ENCODE assay signal across 22 cellular contexts in the genomic region with DNA sequence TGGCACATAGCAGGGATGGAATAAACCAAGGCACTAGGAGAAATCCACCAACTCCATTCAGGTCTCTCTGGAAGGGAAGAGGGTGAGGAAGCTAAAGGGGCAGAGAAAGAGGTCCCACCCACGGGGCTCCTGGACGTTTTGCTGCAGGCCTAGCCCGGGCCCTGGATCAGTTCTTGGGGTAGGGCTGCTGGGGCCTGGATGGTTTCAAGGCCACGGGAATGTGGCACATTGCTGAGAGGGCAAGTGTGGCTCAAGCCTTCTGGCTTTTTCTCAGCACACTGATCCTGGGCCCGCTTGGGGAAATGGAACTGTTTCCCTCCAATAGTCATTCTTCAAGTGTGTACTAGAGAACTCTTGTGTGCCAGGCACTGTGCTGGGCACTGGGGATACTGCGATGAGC. TPM values are rescaled to one million over a fixed set of nuclear protein-coding genes. Genes with fewer than 3 reads are reported as not detected.
DNase-seq lines count a peak whose midpoint lies in the region; ATAC-seq, FAIRE-seq and TF ChIP-seq lines count a peak whose summit lies in the region.
"Had no signal": no experiment of that assay in that cellular context is flagged by ENCODE, and none has a peak within 500 bp of the region (broad histone marks: within the 10 kb centered on the region; RNA-seq: fewer than 3 reads in every experiment).

No MANE protein-coding gene starts in this region.

- H3K36me3 Mint-ChIP-seq in mesothelial cell of epicardium: peaks cover 4% of the 10 kb centered on the region

- POLR2A ChIA-PET in IMR-90 (lab: Charles Lee; ENCODE audit: unreplicated experiment): interaction anchor here (0.6 kb wide), 1 partner anchor 104 kb away, joined by 3 read pairs; no protein-coding TSS in a partner anchor

- no peak overlapping the region for H2BK20ac ChIP-seq in IMR-90 (ENCODE audit: low read depth, low read length)

- ATAC-seq in IMR-90 (ENCODE audit: low read depth) (peak; percentile 53), pancreas (peak; percentile 19 to 74 (median 38)), HG03135 (IDR thresholded peaks at IDR 0.05; ENCODE audit: unreplicated experiment) (no peak), GM19397 (IDR thresholded peaks at IDR 0.05; ENCODE audit: unreplicated experiment) (no peak)
- ATAC-seq: GM23338, HepG2 had no signal

- no peak overlapping the region for H3K9ac ChIP-seq in IMR-90 (ENCODE audit: low read depth, low read length)

- no peak for FAIRE-seq in pancreas (lab: Jason Lieb, UNC)
- FAIRE-seq: GM12891, HepG2 had no signal

- H2AK5ac ChIP-seq in IMR-90 (ENCODE audit: low read depth, low read length): no peak overlapping the region

- no peak overlapping the region for H3K18ac ChIP-seq in IMR-90 (ENCODE audit: low read depth, low read length)

- intact Hi-C loops in IMR-90 (cut with micrococcal nuclease) (no loop called here), pancreas (cut with DNase I) (no loop called here)

- peaks cover 36% of the 10 kb centered on the region for H3K4me1 Mint-ChIP-seq in mesothelial cell of epicardium

- H4K8ac ChIP-seq in IMR-90 (ENCODE audit: low read depth in 2 of 2, low read length in 2 of 2): no peak overlapping the region

- H2BK15ac ChIP-seq in IMR-90 (ENCODE audit: low read depth, low read length): no peak overlapping the region

- 100% methylated on average over 2 of the region's 6 CpGs; no CpG with 5 or more reads in 1 of the 2 experiments for WGBS in IMR-90 (ENCODE audit: extremely low coverage in 2 of 2, insufficient read length in 1 of 2), 2 experiments
- WGBS in pancreas, 2 donors: 46 to 55% methylated on average over 6 of the region's 6 CpGs

- no peak overlapping the region for H2BK5ac ChIP-seq in IMR-90 (ENCODE audit: low read depth, low read length, poor library complexity, severe bottlenecking)

- no peaks in the 10 kb centered on the region for H4K20me1 ChIP-seq in IMR-90 (ENCODE audit: insufficient read depth, low read length)

- H3K4me3 ChIP-seq in IMR-90 (ENCODE audit: insufficient read depth, low read depth, low read length) (no peak overlapping the region), WERI-Rb-1 (ENCODE audit: low read depth, low read length) (no peak overlapping the region), pancreas (no peak overlapping the region)
- H3K4me3 ChIP-seq: HAP-1, Peyer's patch, SJSA1 had no signal

- no peak overlapping the region for H3K4ac ChIP-seq in IMR-90 (ENCODE audit: low read depth, low read length)

- TF ChIP-seq RAD21 in IMR-90 (IDR thresholded peaks at IDR 0.05; ENCODE audit: low read length): no peak

- peaks cover 13% of the 10 kb centered on the region for H3K27me3 ChIP-seq in IMR-90 (ENCODE audit: control insufficient read depth, insufficient read depth, low read length)
- no peaks in the 10 kb centered on the region for H3K27me3 ChIP-seq in WERI-Rb-1 (ENCODE audit: insufficient read depth, low read depth, severe bottlenecking)
- no peaks in the 10 kb centered on the region for H3K27me3 ChIP-seq in pancreas
- H3K27me3 ChIP-seq: BE2C, Peyer's patch, SJSA1 had no signal

- no peak overlapping the region for H2BK120ac ChIP-seq in IMR-90 (ENCODE audit: low read depth, low read length)

- H3K4me2 ChIP-seq in IMR-90 (ENCODE audit: low read depth, low read length): no peak overlapping the region

- CTCF ChIA-PET in IMR-90 (lab: Yijun Ruan, JAX): interaction anchor here (1.4 kb wide), 1 partner anchor 24 kb away, joined by 5 read pairs; the partner anchor contains the start of gene EPHB3

- no peak overlapping the region for H3K23ac ChIP-seq in IMR-90 (ENCODE audit: low read depth, low read length)

- H3K27me3 Mint-ChIP-seq in mesothelial cell of epicardium (ENCODE audit: low read depth): no peaks in the 10 kb centered on the region

- H3K79me1 ChIP-seq in IMR-90 (ENCODE audit: low read depth in 1 of 2, low read length in 2 of 2): no peaks in the 10 kb centered on the region

- no peak overlapping the region for H3K14ac ChIP-seq in IMR-90 (replicated peaks; ENCODE audit: low read depth, low read length)

- dilution Hi-C loops in IMR-90 (cut with HindIII; ENCODE audit: low sequenced_read_pairs, unreplicated experiment): no loop called here

- in situ Hi-C loops in IMR-90 (cut with MboI; ENCODE audit: low sequenced_read_pairs): no loop called here

- TF ChIP-seq CTCF in IMR-90 (conservative IDR thresholded peaks at IDR 0.05; ENCODE audit: low read depth, low read length) (no peak), WERI-Rb-1 (IDR thresholded peaks at IDR 0.05; ENCODE audit: low read depth, low read length) (no peak), mesothelial cell of epicardium (IDR thresholded peaks at IDR 0.05; ENCODE audit: unreplicated experiment) (no peak), pancreas (IDR thresholded peaks at IDR 0.05) (no peak)

- peak overlapping the region; percentile 94 for H3K27ac Mint-ChIP-seq in mesothelial cell of epicardium
- H3K27ac Mint-ChIP-seq: GM23338 had no signal

- H3K9me3 Mint-ChIP-seq in mesothelial cell of epicardium: no peaks in the 10 kb centered on the region
- H3K9me3 Mint-ChIP-seq: GM23338 had no signal

- no peak overlapping the region for H2AK9ac ChIP-seq in IMR-90 (replicated peaks; ENCODE audit: low read depth, low read length, poor library complexity)

- H4K91ac ChIP-seq in IMR-90 (ENCODE audit: insufficient read depth, low read depth, low read length): no peak overlapping the region

- no peak overlapping the region for H2AFZ ChIP-seq in IMR-90 (replicated peaks; ENCODE audit: low read length, poor library complexity)
- H2AFZ ChIP-seq: GM23338 had no signal

- no peaks in the 10 kb centered on the region for H3K9me1 ChIP-seq in IMR-90 (ENCODE audit: insufficient read depth, low read length)

- no peak overlapping the region for H3K56ac ChIP-seq in IMR-90 (ENCODE audit: extremely low read depth, insufficient read depth, low read length)

- TF ChIP-seq POLR2A in IMR-90 (IDR thresholded peaks at IDR 0.05; ENCODE audit: low read depth, low read length): no peak

- no peak overlapping the region for H3K4me3 Mint-ChIP-seq in mesothelial cell of epicardium

- H3K27ac ChIP-seq in IMR-90 (ENCODE audit: insufficient read depth, low read length): no peak overlapping the region
- H3K27ac ChIP-seq in WERI-Rb-1: peak overlapping the region; percentile 87
- H3K27ac ChIP-seq in pancreas: no peak overlapping the region
- H3K27ac ChIP-seq: HL-60, Peyer's patch, SJSA1 had no signal

- H3K9me3 ChIP-seq in IMR-90 (ENCODE audit: control insufficient read depth, insufficient read depth, low read length): no peaks in the 10 kb centered on the region
- H3K9me3 ChIP-seq in WERI-Rb-1 (ENCODE audit: severe bottlenecking): no peaks in the 10 kb centered on the region
- H3K9me3 ChIP-seq in pancreas: no peaks in the 10 kb centered on the region
- H3K9me3 ChIP-seq: BE2C, HAP-1, Peyer's patch, SJSA1 had no signal

- DNase-seq in IMR-90: no peak
- DNase-seq in WERI-Rb-1: no peak
- no peak for DNase-seq in mesothelial cell of epicardium (ENCODE audit: low spot score in 2 of 2, unreplicated experiment in 2 of 2)
- peak in 2 of 6 donors; percentile 32 to 51 for DNase-seq in pancreas
- no peak for DNase-seq in DMS 273 treated with DMSO at 0.1 percent for 48 hours (lab: John Stamatoyannopoulos, UW)
- DNase-seq: BE2C, DND-41, KBM-7, NCI-H1092 treated with DMSO at 0.1 percent for 48 hours, NCI-H1436 treated with DMSO at 0.1 percent for 48 hours, NCI-H2029, NCI-H524 treated with DMSO at 0.1 percent for 48 hours, NCI-H82, Peyer's patch had no signal

- no TSS peak for BruUV-seq in IMR-90 (replicated peaks; lab: Mats Ljungman, UMichigan)

- H4K5ac ChIP-seq in IMR-90 (ENCODE audit: low read depth, low read length): no peak overlapping the region

- H3K36me3 ChIP-seq in IMR-90 (ENCODE audit: control insufficient read depth, insufficient read depth, low read length) (peaks cover 20% of the 10 kb centered on the region; the same call in 1 of the 2 replicates), WERI-Rb-1 (peaks cover 15% of the 10 kb centered on the region), pancreas (peaks cover 0 to 13% (median 0%) of the 10 kb centered on the region in 3 donors)
- H3K36me3 ChIP-seq: Peyer's patch had no signal

- peaks cover 7% of the 10 kb centered on the region; the same call in 1 of the 2 replicates for H3K4me1 ChIP-seq in IMR-90 (ENCODE audit: control insufficient read depth, insufficient read depth, low read length)
- no peaks in the 10 kb centered on the region for H3K4me1 ChIP-seq in pancreas

TF ChIP-seq in IMR-90, 13 proteins besides CTCF, POLR2A, EP300 and RAD21 (continues in another document):
- TF ChIP-seq RCOR1 (IDR thresholded peaks at IDR 0.05; ENCODE audit: insufficient replicate concordance, low read length) (no peak), ELK1 (IDR thresholded peaks at IDR 0.05; ENCODE audit: borderline replicate concordance, low read depth, low read length) (no peak), SMC3 (IDR thresholded peaks at IDR 0.05; ENCODE audit: low read depth, low read length) (no peak), NFE2L2 (IDR thresholded peaks at IDR 0.05; ENCODE audit: low read depth, low read length) (no peak), BHLHE40 (IDR thresholded peaks at IDR 0.05; ENCODE audit: low read depth, low read length) (no peak), MAFK (IDR thresholded peaks at IDR 0.05; ENCODE audit: low read depth, low read length) (no peak), CHD1 (IDR thresholded peaks at IDR 0.05; ENCODE audit: low read depth, low read length) (no peak)
- TF ChIP-seq, protein P1, sequence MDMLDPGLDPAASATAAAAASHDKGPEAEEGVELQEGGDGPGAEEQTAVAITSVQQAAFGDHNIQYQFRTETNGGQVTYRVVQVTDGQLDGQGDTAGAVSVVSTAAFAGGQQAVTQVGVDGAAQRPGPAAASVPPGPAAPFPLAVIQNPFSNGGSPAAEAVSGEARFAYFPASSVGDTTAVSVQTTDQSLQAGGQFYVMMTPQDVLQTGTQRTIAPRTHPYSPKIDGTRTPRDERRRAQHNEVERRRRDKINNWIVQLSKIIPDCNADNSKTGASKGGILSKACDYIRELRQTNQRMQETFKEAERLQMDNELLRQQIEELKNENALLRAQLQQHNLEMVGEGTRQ (IDR thresholded peaks at IDR 0.05; ENCODE audit: low read depth, low read length): no peak

RNA-seq across cellular contexts. Expression of gene EPHB3, which starts 24.0 kb away (rescaled TPM):
- total RNA-seq in IMR-90 (2012; rRNA removed) (0.72 and 0.83 TPM in 2 replicates), mesothelial cell of epicardium (98.9 to 115 TPM (median 106 TPM) in 3 replicates), pancreas (10 to 100 TPM in 4 of 6 donors, 1 to 10 TPM in 2; 5.8 to 17.3 (median 13.2) TPM)
- polyA plus RNA-seq in IMR-90 (2012; rRNA removed) (2.2 and 2.9 TPM in 2 replicates), pancreas (10 to 100 TPM; 11.7 to 13.3 TPM)
- 1.6 and 3.6 TPM in 2 replicates for polyA plus RNA-seq in IMR-90 (2012; cell fraction: cytosol; rRNA removed)
- polyA plus RNA-seq in IMR-90 (2012; cell fraction: nucleus; rRNA removed; ENCODE audit: low replicate concordance): 14.5 and 15.0 TPM in 2 replicates
- total RNA-seq: HepG2 had no signal

Comparison
In these comparisons a context has a peak if more than half of its experiments do, and no peak if none do; other contexts are left out.
1. ATAC-seq: peak in IMR-90 (single experiment) and pancreas (4 of 4); none in HG03135 (single experiment) and GM19397 (single experiment).